In genomic region chr7:134892963-134893362, GRCh38 we compare ENCODE assay signal across 11 cellular contexts.
DNase-seq lines count a peak whose midpoint lies in the region; ATAC-seq and TF ChIP-seq lines count a peak whose summit lies in the region.
"Had no signal": no experiment of that assay in that cellular context is flagged by ENCODE, and none has a peak within 500 bp of the region (broad histone marks: within the 10 kb centered on the region; RNA-seq: fewer than 3 reads in every experiment).

No MANE protein-coding gene starts in this region.

- peaks cover 65% of the 10 kb centered on the region for H3K4me1 Mint-ChIP-seq in osteocyte (ENCODE audit: unreplicated experiment)

- H3K4me3 ChIP-seq in AG04450 (ENCODE audit: low read depth, low read length) (peak overlapping the region; percentile 63), fibroblast of lung (replicated peaks in 1 of 4; ENCODE audit: control extremely low read depth in 1 of 4, insufficient read depth in 1 of 4, low read depth in 3 of 4, low read length in 4 of 4) (peak overlapping the region; percentile 62 to 94 (median 67))

- no peaks in the 10 kb centered on the region for H3K27me3 ChIP-seq in AG04450 (ENCODE audit: control insufficient read depth, insufficient read depth, low read length)
- no peaks in the 10 kb centered on the region for H3K27me3 ChIP-seq in fibroblast of lung (ENCODE audit: control insufficient read depth, insufficient read depth, low read length)

- H3K36me3 ChIP-seq in fibroblast of lung (ENCODE audit: control insufficient read depth, insufficient read depth, low read length) = no peaks in the 10 kb centered on the region

- no peak overlapping the region for H3K9ac ChIP-seq in fibroblast of lung (ENCODE audit: insufficient read depth, low read length)

- peaks cover 5% of the 10 kb centered on the region for H3K9me3 Mint-ChIP-seq in osteocyte (ENCODE audit: unreplicated experiment)

- H3K27ac ChIP-seq in AG04450 (ENCODE audit: low read depth, low read length) = no peak overlapping the region
- peak overlapping the region; percentile 91 for H3K27ac ChIP-seq in fibroblast of lung (ENCODE audit: insufficient read depth, low read length)

- peaks cover 51% of the 10 kb centered on the region for H3K36me3 Mint-ChIP-seq in osteocyte (ENCODE audit: unreplicated experiment)
- H3K36me3 Mint-ChIP-seq: CD14-positive monocyte had no signal

- peak overlapping the region; percentile 84 for H3K4me2 ChIP-seq in fibroblast of lung (ENCODE audit: extremely low read depth, insufficient read depth, low read length)

- DNase-seq in AG04450 (ENCODE audit: low read depth, low spot score) (no peak), SHP77 treated with DMSO at 0.1 percent for 48 hours (lab: John Stamatoyannopoulos, UW) (peak; percentile 21), fibroblast of lung (ENCODE audit: low read depth in 2 of 2) (no peak), osteocyte (ENCODE audit: extremely low spot score, unreplicated experiment) (no peak), GM20000 (ENCODE audit: low spot score) (no peak), NCI-H1930 (lab: John Stamatoyannopoulos, UW) (no peak)
- DNase-seq: NCI-H2107; stimulated activated CD4-positive, alpha-beta T cell treated with anti-CD3 and anti-CD28 coated beads, Interleukin-4, amount 100 ng/mL, for 24 hours had no signal

- peaks cover 5% of the 10 kb centered on the region for H3K4me1 ChIP-seq in fibroblast of lung (ENCODE audit: control insufficient read depth, extremely low read depth, insufficient read depth, low read length)

- no peaks in the 10 kb centered on the region for H3K27me3 Mint-ChIP-seq in osteocyte (ENCODE audit: unreplicated experiment)

- H4K20me1 ChIP-seq in fibroblast of lung (ENCODE audit: control insufficient read depth, extremely low read depth, insufficient read depth, low read length) = no peaks in the 10 kb centered on the region

- no peak for TF ChIP-seq CTCF in AG04450 (IDR thresholded peaks at IDR 0.05; ENCODE audit: low read depth, low read length)
- TF ChIP-seq CTCF in fibroblast of lung (conservative IDR thresholded peaks at IDR 0.05 in 1 of 2, IDR thresholded peaks at IDR 0.05 in 1 of 2; ENCODE audit: low read depth in 1 of 2, low read length in 2 of 2) = no peak
- no peak for TF ChIP-seq CTCF in osteocyte (IDR thresholded peaks at IDR 0.05)
- no peak for TF ChIP-seq CTCF in GM20000 (IDR thresholded peaks at IDR 0.05; ENCODE audit: extremely low read depth, missing control alignments)

- CTCF ChIA-PET in AG04450 (lab: Charles Lee) = interaction anchor here (2.1 kb wide), 1 partner anchor 203 kb away, joined by 5 read pairs; no protein-coding TSS in a partner anchor

- H3K79me2 ChIP-seq in fibroblast of lung (ENCODE audit: control insufficient read depth, insufficient read depth, low read length) = peaks cover 79% of the 10 kb centered on the region

- ATAC-seq in HG02798 (IDR thresholded peaks at IDR 0.05; ENCODE audit: poor library complexity, unreplicated experiment) (no peak), GM19395 (IDR thresholded peaks at IDR 0.05; ENCODE audit: unreplicated experiment) (no peak)

- H3K27ac Mint-ChIP-seq in osteocyte (ENCODE audit: unreplicated experiment) = peak overlapping the region; percentile 87
- H3K27ac Mint-ChIP-seq: CD14-positive monocyte had no signal

- peaks cover 7% of the 10 kb centered on the region for H3K9me3 ChIP-seq in AG04450 (ENCODE audit: control insufficient read depth, insufficient read depth, low read length)
- no peaks in the 10 kb centered on the region for H3K9me3 ChIP-seq in fibroblast of lung (ENCODE audit: control insufficient read depth, insufficient read depth, low read depth, low read length)

- no peak overlapping the region for H2AFZ ChIP-seq in fibroblast of lung (ENCODE audit: low read length)

- POLR2A ChIA-PET in AG04450 (lab: Yijun Ruan, JAX) = interaction anchor here (0.9 kb wide), 1 partner anchor 274 kb away, joined by 4 read pairs; no protein-coding TSS in a partner anchor

- peak overlapping the region; percentile 77 for H3K4me3 Mint-ChIP-seq in osteocyte (ENCODE audit: unreplicated experiment)
- H3K4me3 Mint-ChIP-seq: CD14-positive monocyte had no signal
